ENCODE assay signal across 8 cellular contexts in the genomic region with DNA sequence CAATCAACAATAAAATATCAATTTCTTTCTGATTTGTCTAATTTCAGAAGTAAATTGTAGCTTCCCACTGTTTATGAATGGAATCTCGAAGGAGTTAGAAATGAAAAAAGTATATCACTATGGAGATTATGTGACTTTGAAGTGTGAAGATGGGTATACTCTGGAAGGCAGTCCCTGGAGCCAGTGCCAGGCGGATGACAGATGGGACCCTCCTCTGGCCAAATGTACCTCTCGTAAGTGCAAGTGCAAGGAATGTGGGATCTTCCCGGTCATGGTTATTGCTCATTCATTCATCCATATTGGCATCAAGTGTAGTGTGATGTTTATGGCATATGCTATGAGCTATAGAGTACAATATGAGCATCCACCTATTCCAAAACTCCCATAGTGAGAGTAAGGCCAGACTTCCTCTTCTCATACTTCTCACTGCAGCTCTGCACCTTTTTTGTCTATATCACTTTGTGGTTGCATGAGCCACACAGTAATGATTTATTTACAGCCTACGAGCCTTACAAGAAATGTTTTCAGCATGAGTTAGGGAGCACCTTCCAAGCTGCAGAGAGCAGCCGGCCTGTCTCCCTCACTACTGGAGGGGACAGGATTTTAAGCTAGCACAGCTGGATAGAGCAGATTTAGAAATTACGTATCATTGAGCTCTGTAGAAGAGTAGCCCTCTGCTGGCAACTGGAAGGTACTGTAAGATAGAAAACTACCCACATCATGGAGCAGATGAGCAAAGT. TPM values are rescaled to one million over a fixed set of nuclear protein-coding genes. Genes with fewer than 3 reads are reported as not detected.
DNase-seq lines count a peak whose midpoint lies in the region; ATAC-seq and TF ChIP-seq lines count a peak whose summit lies in the region.

No MANE protein-coding gene starts in this region.

- H3K27ac ChIP-seq in right cardiac atrium (ENCODE audit: low read length) (no peak overlapping the region), sigmoid colon (no peak overlapping the region)

- no peaks in the 10 kb centered on the region for H3K4me1 ChIP-seq in adipocyte (ENCODE audit: control insufficient read depth, insufficient read depth, low read length)
- no peaks in the 10 kb centered on the region for H3K4me1 ChIP-seq in right cardiac atrium (ENCODE audit: control insufficient read depth, insufficient read depth, low read length)
- peaks cover 0 to 4% (median 2%) of the 10 kb centered on the region in 4 donors for H3K4me1 ChIP-seq in sigmoid colon

- no peak for TF ChIP-seq POLR2A in sigmoid colon (IDR thresholded peaks at IDR 0.05)

- no peak overlapping the region for H3K4me3 ChIP-seq in adipocyte (ENCODE audit: low read length)
- H3K4me3 ChIP-seq in right cardiac atrium (ENCODE audit: low read length): no peak overlapping the region
- no peak overlapping the region for H3K4me3 ChIP-seq in sigmoid colon

- H3K9me3 ChIP-seq in adipocyte (ENCODE audit: control insufficient read depth, low read length) (no peaks in the 10 kb centered on the region), right cardiac atrium (ENCODE audit: control insufficient read depth, low read length) (no peaks in the 10 kb centered on the region), sigmoid colon (no peaks in the 10 kb centered on the region)

- TF ChIP-seq CTCF in sigmoid colon (IDR thresholded peaks at IDR 0.05): peak; percentile 11 to 62 (median 40)

- TF ChIP-seq EP300 in sigmoid colon (IDR thresholded peaks at IDR 0.05): no peak

- H3K36me3 ChIP-seq in adipocyte (ENCODE audit: control insufficient read depth, insufficient read depth, low read length, severe bottlenecking) (no peaks in the 10 kb centered on the region), sigmoid colon (no peaks in the 10 kb centered on the region)

- ATAC-seq in HG03196 (IDR thresholded peaks at IDR 0.05; ENCODE audit: unreplicated experiment): peak; percentile 90
- ATAC-seq in right cardiac atrium: peak; percentile 75 to 85
- no peak for ATAC-seq in GM21825 (IDR thresholded peaks at IDR 0.05; ENCODE audit: unreplicated experiment)

- no peak overlapping the region for H3K9ac ChIP-seq in adipocyte (ENCODE audit: low read length)

- H3K27me3 ChIP-seq in adipocyte (replicated peaks; ENCODE audit: control insufficient read depth, insufficient read depth, low read length) (no peaks in the 10 kb centered on the region), right cardiac atrium (ENCODE audit: control insufficient read depth, insufficient read depth) (no peaks in the 10 kb centered on the region), sigmoid colon (no peaks in the 10 kb centered on the region)

- intact Hi-C loops in right cardiac atrium (cut with DNase I) (no loop called here), sigmoid colon (cut with DNase I) (no loop called here)

- DNase-seq in Daoy (ENCODE audit: low read depth): peak; percentile 13
- DNase-seq in GM19238 (ENCODE audit: insufficient read length, low spot score): peak; percentile 12
- DNase-seq in NCI-H345 treated with DMSO at 0.1 percent for 48 hours (lab: John Stamatoyannopoulos, UW; ENCODE audit: unreplicated experiment): peak; percentile 22
- DNase-seq in adipocyte (ENCODE audit: low read depth): peak; percentile 81
- DNase-seq in right cardiac atrium: no peak
- no peak for DNase-seq in sigmoid colon

- WGBS in right cardiac atrium: 57% methylated on average over 7 of the region's 7 CpGs
- WGBS in sigmoid colon, 2 donors: 55% methylated on average over 7 of the region's 7 CpGs

RNA-seq across cellular contexts. Expression of gene CR1L, which starts 24.9 kb away (rescaled TPM):
- total RNA-seq in Daoy (2014; rRNA removed; shearing (Covaris generic)): 0.21 and 0.69 TPM in 2 replicates
- total RNA-seq in right cardiac atrium (not detected), sigmoid colon (not detected)
- polyA plus RNA-seq in right cardiac atrium (not detected), sigmoid colon (under 1 TPM in 1 of 3 donors, not detected in 2; 0.73 TPM)

Comparison
In these comparisons a context has a peak if more than half of its experiments do, and no peak if none do; other contexts are left out.
1. DNase-seq: peak in Daoy (single experiment), GM19238 (single experiment), NCI-H345 treated with DMSO at 0.1 percent for 48 hours (single experiment) and adipocyte (single experiment); none in right cardiac atrium (0 of 3) and sigmoid colon (single experiment).